21 cellular contexts compared by ENCODE assay signal in the genomic region with DNA sequence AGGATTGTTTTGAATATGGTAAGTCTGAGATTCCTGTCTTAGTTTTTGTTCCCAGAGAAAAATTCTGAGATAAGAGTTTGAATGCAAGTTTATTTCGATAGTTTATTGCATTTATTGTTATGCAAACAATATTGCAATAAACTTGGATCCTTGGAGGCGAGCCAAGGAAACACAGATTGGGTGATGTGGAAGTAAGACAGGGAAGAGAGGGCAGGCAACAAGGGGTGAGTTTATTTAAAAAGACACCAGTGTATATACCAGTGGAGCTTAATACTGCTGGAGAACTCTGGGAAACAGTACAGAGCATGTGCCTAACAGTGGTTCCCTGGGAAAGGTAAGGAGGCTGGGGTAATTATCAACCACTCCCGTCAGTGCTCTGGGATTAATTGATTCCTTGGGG.
"Had no signal": no experiment of that assay in that cellular context is flagged by ENCODE, and none has a peak within 500 bp of the region (broad histone marks: within the 10 kb centered on the region; RNA-seq: fewer than 3 reads in every experiment).

No MANE protein-coding gene starts in this region.

- H3K27ac ChIP-seq: epithelial cell of prostate, esophagus muscularis mucosa, gastroesophageal sphincter, left ventricle myocardium inferior, neutrophil, psoas muscle, right lobe of liver, spleen, thoracic aorta had no signal

- H3K9me3 ChIP-seq: esophagus muscularis mucosa, gastroesophageal sphincter, left ventricle myocardium inferior, neutrophil, psoas muscle, right lobe of liver, spleen, thoracic aorta had no signal

- DNase-seq: effector memory CD8-positive, alpha-beta T cell; glutamatergic neuron; immature natural killer cell; left ventricle myocardium inferior; mesenchymal stem cell; midbrain; naive thymus-derived CD4-positive, alpha-beta T cell; psoas muscle; retina; right lobe of liver; spleen; stimulated activated CD4-positive, alpha-beta T cell treated with anti-CD3 and anti-CD28 coated beads, Interleukin-15, amount 100 ng/mL, for 24 hours; stimulated activated CD4-positive, alpha-beta T cell treated with anti-CD3 and anti-CD28 coated beads, Interleukin-1b, Interleukin-23, amount 100 ng/mL, for 48 hours; stimulated activated CD4-positive, alpha-beta T cell treated with anti-CD3 and anti-CD28 coated beads, Interleukin-4, amount 100 ng/mL, for 24 hours had no signal

- ATAC-seq: effector memory CD8-positive, alpha-beta T cell; gastroesophageal sphincter; naive thymus-derived CD4-positive, alpha-beta T cell; psoas muscle; right lobe of liver; stimulated activated memory B cell treated with anti-CD40 and anti-IgM and Interleukin-4, amounts not matched to agents 10 μg/mL and 1 μg/mL and 100 μg/mL, for 72 hours had no signal

- H3K36me3 ChIP-seq: esophagus muscularis mucosa, gastroesophageal sphincter, left ventricle myocardium inferior, neutrophil, right lobe of liver, spleen, thoracic aorta had no signal

- H3K4me3 ChIP-seq: esophagus muscularis mucosa, gastroesophageal sphincter, left ventricle myocardium inferior, lung, psoas muscle, right lobe of liver, spleen, thoracic aorta had no signal

- H3K4me1 ChIP-seq: left ventricle myocardium inferior, psoas muscle, right lobe of liver, spleen had no signal

- H3K27me3 ChIP-seq: esophagus muscularis mucosa, gastroesophageal sphincter, right lobe of liver had no signal
